ENCODE assay signal across 2 cellular contexts in the genomic region with DNA sequence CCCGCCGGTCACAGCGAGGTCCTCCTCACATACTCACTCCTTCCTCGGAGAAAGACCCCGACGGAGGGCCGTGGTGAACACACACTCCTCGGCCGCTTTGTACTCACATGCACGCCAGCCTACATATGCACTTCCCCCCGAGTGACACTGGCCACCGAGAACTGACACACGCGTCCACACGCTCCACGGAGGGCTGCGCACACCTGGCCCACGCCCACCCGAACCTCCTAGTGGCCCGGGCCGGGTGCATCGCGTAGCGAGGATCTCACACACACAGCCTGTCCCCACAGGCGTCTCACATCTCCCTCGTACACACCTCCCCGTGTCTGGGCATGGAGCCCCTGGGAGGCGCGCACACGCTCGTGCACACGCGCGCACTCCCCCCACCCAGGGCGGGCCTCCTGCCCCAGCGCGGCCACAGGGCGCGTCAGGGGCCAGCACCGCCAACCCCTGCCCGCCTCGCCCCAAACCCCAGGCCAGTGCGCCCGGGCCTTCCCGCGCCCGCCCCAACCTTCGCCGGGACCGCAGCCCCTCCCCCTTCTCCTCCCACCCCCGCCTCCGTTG.
TF ChIP-seq lines count a peak whose summit lies in the region.

No MANE protein-coding gene starts in this region.

TF ChIP-seq in GM12878, 131 proteins besides CTCF, POLR2A, EP300 and RAD21 (continued from another document):
- TF ChIP-seq ZBTB33 (IDR thresholded peaks at IDR 0.05) (no peak), STAT3 (IDR thresholded peaks at IDR 0.05; ENCODE audit: low read depth, low read length) (no peak), STAT1 (conservative IDR thresholded peaks at IDR 0.05) (no peak), BMI1 (IDR thresholded peaks at IDR 0.05; ENCODE audit: borderline replicate concordance) (no peak), RUNX3 (IDR thresholded peaks at IDR 0.05; ENCODE audit: low read length) (no peak), DPF2 (IDR thresholded peaks at IDR 0.05) (no peak), IKZF1 (conservative IDR thresholded peaks at IDR 0.05) (no peak)
- TF ChIP-seq, protein P1, sequence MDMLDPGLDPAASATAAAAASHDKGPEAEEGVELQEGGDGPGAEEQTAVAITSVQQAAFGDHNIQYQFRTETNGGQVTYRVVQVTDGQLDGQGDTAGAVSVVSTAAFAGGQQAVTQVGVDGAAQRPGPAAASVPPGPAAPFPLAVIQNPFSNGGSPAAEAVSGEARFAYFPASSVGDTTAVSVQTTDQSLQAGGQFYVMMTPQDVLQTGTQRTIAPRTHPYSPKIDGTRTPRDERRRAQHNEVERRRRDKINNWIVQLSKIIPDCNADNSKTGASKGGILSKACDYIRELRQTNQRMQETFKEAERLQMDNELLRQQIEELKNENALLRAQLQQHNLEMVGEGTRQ (IDR thresholded peaks at IDR 0.05; ENCODE audit: borderline replicate concordance, low read depth, low read length), result no peak
TF ChIP-seq in GM12878: peak in this region for 0.

TF ChIP-seq in HEK293T, 16 proteins besides CTCF, POLR2A, EP300 and RAD21 (continued from another document):
- TF ChIP-seq, protein P2, sequence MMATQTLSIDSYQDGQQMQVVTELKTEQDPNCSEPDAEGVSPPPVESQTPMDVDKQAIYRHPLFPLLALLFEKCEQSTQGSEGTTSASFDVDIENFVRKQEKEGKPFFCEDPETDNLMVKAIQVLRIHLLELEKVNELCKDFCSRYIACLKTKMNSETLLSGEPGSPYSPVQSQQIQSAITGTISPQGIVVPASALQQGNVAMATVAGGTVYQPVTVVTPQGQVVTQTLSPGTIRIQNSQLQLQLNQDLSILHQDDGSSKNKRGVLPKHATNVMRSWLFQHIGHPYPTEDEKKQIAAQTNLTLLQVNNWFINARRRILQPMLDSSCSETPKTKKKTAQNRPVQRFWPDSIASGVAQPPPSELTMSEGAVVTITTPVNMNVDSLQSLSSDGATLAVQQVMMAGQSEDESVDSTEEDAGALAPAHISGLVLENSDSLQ (IDR thresholded peaks at IDR 0.05), result no peak
- TF ChIP-seq FOXM1 (IDR thresholded peaks at IDR 0.05; ENCODE audit: borderline replicate concordance) (no peak), HDGF (IDR thresholded peaks at IDR 0.05; ENCODE audit: borderline replicate concordance) (no peak), SP1 (IDR thresholded peaks at IDR 0.05) (no peak), LEF1 (IDR thresholded peaks at IDR 0.05; ENCODE audit: borderline replicate concordance) (no peak), BHLHE40 (IDR thresholded peaks at IDR 0.05; ENCODE audit: borderline replicate concordance) (no peak)
